In genomic region chr14:99041141-99041819, GRCh38 we compare ENCODE assay signal across 2 cellular contexts.
TF ChIP-seq lines count a peak whose summit lies in the region.

No MANE protein-coding gene starts in this region.

TF ChIP-seq in HEK293, 187 proteins besides CTCF, POLR2A, EP300 and RAD21:
- TF ChIP-seq ZNF623 (tag by site-specific recombination; IDR thresholded peaks at IDR 0.05) (peak; percentile 68), ZNF521 (tag by site-specific recombination; IDR thresholded peaks at IDR 0.05) (no peak)

TF ChIP-seq in H1, 55 proteins besides CTCF, POLR2A, EP300 and RAD21:
- TF ChIP-seq, protein P1, sequence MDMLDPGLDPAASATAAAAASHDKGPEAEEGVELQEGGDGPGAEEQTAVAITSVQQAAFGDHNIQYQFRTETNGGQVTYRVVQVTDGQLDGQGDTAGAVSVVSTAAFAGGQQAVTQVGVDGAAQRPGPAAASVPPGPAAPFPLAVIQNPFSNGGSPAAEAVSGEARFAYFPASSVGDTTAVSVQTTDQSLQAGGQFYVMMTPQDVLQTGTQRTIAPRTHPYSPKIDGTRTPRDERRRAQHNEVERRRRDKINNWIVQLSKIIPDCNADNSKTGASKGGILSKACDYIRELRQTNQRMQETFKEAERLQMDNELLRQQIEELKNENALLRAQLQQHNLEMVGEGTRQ (IDR thresholded peaks at IDR 0.05; ENCODE audit: low read length) = no peak
- TF ChIP-seq YY1 (IDR thresholded peaks at IDR 0.05; ENCODE audit: low read depth, low read length) = no peak
